12 cellular contexts compared by ENCODE assay signal in genomic region chr3:69231929-69232437, GRCh38.
DNase-seq lines count a peak whose midpoint lies in the region; ATAC-seq and TF ChIP-seq lines count a peak whose summit lies in the region.
"Had no signal": no experiment of that assay in that cellular context is flagged by ENCODE, and none has a peak within 500 bp of the region (broad histone marks: within the 10 kb centered on the region; RNA-seq: fewer than 3 reads in every experiment).

No MANE protein-coding gene starts in this region.

- H3K27ac ChIP-seq in hepatocyte, result peak overlapping the region; percentile 46

- no peak overlapping the region for H2AFZ ChIP-seq in hepatocyte

- ATAC-seq in sciatic nerve (peak; percentile 52), GM21529 (IDR thresholded peaks at IDR 0.05; ENCODE audit: unreplicated experiment) (no peak), HG03442 (IDR thresholded peaks at IDR 0.05; ENCODE audit: unreplicated experiment) (no peak), HG02642 (IDR thresholded peaks at IDR 0.05; ENCODE audit: poor library complexity, unreplicated experiment) (no peak)
- ATAC-seq: left lobe of liver had no signal

- H3K36me3 ChIP-seq in hepatocyte (replicated peaks; ENCODE audit: insufficient read depth, low read depth), result no peaks in the 10 kb centered on the region

- H3K9me3 ChIP-seq in hepatocyte (ENCODE audit: low read depth), result no peaks in the 10 kb centered on the region

- TF ChIP-seq CTCF in hepatocyte (IDR thresholded peaks at IDR 0.05; ENCODE audit: poor library complexity), result no peak

- no peaks in the 10 kb centered on the region for H3K9me2 ChIP-seq in hepatocyte (replicated peaks; ENCODE audit: insufficient read depth)

- no peak overlapping the region for H3K4me3 ChIP-seq in hepatocyte

- peak overlapping the region; percentile 38 for H3K4me2 ChIP-seq in hepatocyte

- H3K4me1 ChIP-seq in hepatocyte (ENCODE audit: insufficient read depth), result peaks cover 4% of the 10 kb centered on the region

- H4K20me1 ChIP-seq in hepatocyte (ENCODE audit: insufficient read depth, poor library complexity, severe bottlenecking), result no peaks in the 10 kb centered on the region

- DNase-seq in HT1080 (ENCODE audit: low read depth), result peak; percentile 40
- peak; percentile 61 for DNase-seq in SW480 (ENCODE audit: low spot score)
- peak; percentile 60 for DNase-seq in hepatocyte (ENCODE audit: low spot score)
- no peak for DNase-seq in sciatic nerve (ENCODE audit: low spot score)
- no peak for DNase-seq in LoVo (ENCODE audit: low spot score)
- DNase-seq: aorta, NCI-H510A, T-helper 2 cell had no signal

- no peaks in the 10 kb centered on the region for H3K27me3 ChIP-seq in hepatocyte

- H3K79me2 ChIP-seq in hepatocyte, result peaks cover 5% of the 10 kb centered on the region

- WGBS in hepatocyte (ENCODE audit: low lambda C conversion rate, missing lambda C conversion rate), result 34% methylated on average over 6 of the region's 6 CpGs

- intact Hi-C loops in sciatic nerve (cut with DNase I), result no loop called here

Comparison
In these comparisons a context has a peak if more than half of its experiments do, and no peak if none do; other contexts are left out.
1. DNase-seq: peak in HT1080 (single experiment), SW480 (single experiment) and hepatocyte (single experiment); none in sciatic nerve (single experiment) and LoVo (single experiment).